ENCODE assay signal across 8 cellular contexts in genomic region chr17:80892900-80893603, GRCh38.
DNase-seq lines count a peak whose midpoint lies in the region; ATAC-seq and FAIRE-seq lines count a peak whose summit lies in the region.

No MANE protein-coding gene starts in this region.

- ATAC-seq in HG03460 (IDR thresholded peaks at IDR 0.05; ENCODE audit: unreplicated experiment) = no peak

- H3K4me3 ChIP-seq in adipocyte (ENCODE audit: low read length) = no peak overlapping the region

- H3K27me3 ChIP-seq in adipocyte (replicated peaks; ENCODE audit: control insufficient read depth, insufficient read depth, low read length) = no peaks in the 10 kb centered on the region

- DNase-seq in DMS 273 treated with DMSO at 0.1 percent for 48 hours (lab: John Stamatoyannopoulos, UW) (peak; percentile 53), RCC 7860 (ENCODE audit: low spot score) (peak; percentile 98), adipocyte (ENCODE audit: low read depth) (peak; percentile 26), renal cortical epithelial cell (ENCODE audit: low read depth) (peak; percentile 56), SW 1271 (lab: John Stamatoyannopoulos, UW) (no peak), NCI-H82 treated with DMSO at 0.1 percent for 48 hours (lab: John Stamatoyannopoulos, UW; ENCODE audit: unreplicated experiment) (no peak), DMS53 (lab: John Stamatoyannopoulos, UW) (no peak)

- no peaks in the 10 kb centered on the region for H3K9me3 ChIP-seq in adipocyte (ENCODE audit: control insufficient read depth, low read length)

- peaks cover 24% of the 10 kb centered on the region for H3K4me1 ChIP-seq in adipocyte (ENCODE audit: control insufficient read depth, insufficient read depth, low read length)

- peak overlapping the region; percentile 49 for H3K9ac ChIP-seq in adipocyte (ENCODE audit: low read length)

- peaks cover 35% of the 10 kb centered on the region for H3K36me3 ChIP-seq in adipocyte (ENCODE audit: control insufficient read depth, insufficient read depth, low read length, severe bottlenecking)

- FAIRE-seq in RCC 7860 (lab: Jason Lieb, UNC) = peak; percentile 95

Comparison
In these comparisons a context has a peak if more than half of its experiments do, and no peak if none do; other contexts are left out.
1. DNase-seq: peak in DMS 273 treated with DMSO at 0.1 percent for 48 hours (single experiment), RCC 7860 (single experiment), adipocyte (single experiment) and renal cortical epithelial cell (single experiment); none in SW 1271 (0 of 2), NCI-H82 treated with DMSO at 0.1 percent for 48 hours (single experiment) and DMS53 (single experiment).